Comparison of ENCODE assay signal across 24 cellular contexts in the genomic region with DNA sequence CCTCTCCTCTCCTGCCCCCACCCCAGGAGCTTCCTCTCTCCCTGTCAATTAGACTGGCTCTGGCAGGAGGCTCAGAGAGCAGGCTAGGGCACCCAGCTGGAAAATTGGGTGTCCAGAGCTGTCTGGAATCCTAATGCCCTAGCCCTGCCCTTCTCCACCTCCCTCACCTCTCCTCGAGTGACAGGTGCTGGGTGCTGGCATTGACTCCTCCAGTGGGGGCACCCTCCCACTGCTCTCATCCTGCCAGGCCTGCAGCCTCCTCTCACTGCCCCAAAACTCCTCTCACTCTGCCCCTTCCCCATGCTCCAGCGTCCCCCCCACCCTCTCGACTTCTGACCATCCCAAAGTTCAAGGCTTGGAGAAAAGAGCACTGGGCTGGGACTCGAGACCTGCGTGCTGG.
"Had no signal": no experiment of that assay in that cellular context is flagged by ENCODE, and none has a peak within 500 bp of the region (broad histone marks: within the 10 kb centered on the region; RNA-seq: fewer than 3 reads in every experiment).

No MANE protein-coding gene starts in this region.

- DNase-seq: activated CD4-positive, alpha-beta T cell treated with anti-CD3 and anti-CD28 coated beads, Interleukin-2, amount 10 ng/mL, durations not matched to agents 24 days and 14 days; activated CD8-positive, alpha-beta memory T cell treated with anti-CD3 and anti-CD28 coated beads, Interleukin-2, amount 10 ng/mL, durations not matched to agents 7 days and 5 days; activated CD8-positive, alpha-beta T cell treated with anti-CD3 and anti-CD28 coated beads for 36 hours; activated effector memory CD4-positive, alpha-beta T cell treated with anti-CD3 and anti-CD28 coated beads, Interleukin-2, amount 50 U/mL, for 16 hours; activated naive CD4-positive, alpha-beta T cell treated with anti-CD3 and anti-CD28 coated beads, Interleukin-2, amount 10 ng/mL, durations not matched to agents 7 days and 5 days; activated T-cell treated with anti-CD3 and anti-CD28 coated beads for 4 hours; body of pancreas; caudate nucleus; effector memory CD4-positive, alpha-beta T cell; foreskin melanocyte; glutamatergic neuron; immature natural killer cell; kidney glomerular epithelial cell; left ventricle myocardium inferior; naive thymus-derived CD8-positive, alpha-beta T cell; retina; sigmoid colon; stimulated activated CD4-positive, alpha-beta T cell treated with anti-CD3 and anti-CD28 coated beads, Interleukin-4, amount 100 ng/mL, for 1 hour; stimulated activated naive CD4-positive, alpha-beta T cell; T-helper 2 cell had no signal

- H3K9me3 ChIP-seq: body of pancreas, left ventricle myocardium inferior, sigmoid colon, upper lobe of left lung had no signal

- H3K4me3 Mint-ChIP-seq: activated CD4-positive, alpha-beta T cell treated with anti-CD3 and anti-CD28 coated beads, Interleukin-2, amount 10 ng/mL, durations not matched to agents 24 days and 14 days; activated CD8-positive, alpha-beta memory T cell treated with anti-CD3 and anti-CD28 coated beads, Interleukin-2, amount 10 ng/mL, durations not matched to agents 7 days and 5 days; activated CD8-positive, alpha-beta T cell treated with anti-CD3 and anti-CD28 coated beads for 36 hours; activated naive CD4-positive, alpha-beta T cell treated with anti-CD3 and anti-CD28 coated beads, Interleukin-2, amount 10 ng/mL, durations not matched to agents 7 days and 5 days; immature natural killer cell; mesothelial cell of epicardium; naive thymus-derived CD8-positive, alpha-beta T cell had no signal

- H3K27ac ChIP-seq: body of pancreas, hepatocyte, left ventricle myocardium inferior, sigmoid colon, upper lobe of left lung had no signal

- H3K4me3 ChIP-seq: body of pancreas, hepatocyte, left ventricle myocardium inferior, sigmoid colon, upper lobe of left lung had no signal

- H3K27ac Mint-ChIP-seq: activated CD4-positive, alpha-beta T cell treated with anti-CD3 and anti-CD28 coated beads, Interleukin-2, amount 10 ng/mL, durations not matched to agents 24 days and 14 days; activated CD8-positive, alpha-beta memory T cell treated with anti-CD3 and anti-CD28 coated beads, Interleukin-2, amount 10 ng/mL, durations not matched to agents 7 days and 5 days; activated CD8-positive, alpha-beta T cell treated with anti-CD3 and anti-CD28 coated beads for 36 hours; activated naive CD4-positive, alpha-beta T cell treated with anti-CD3 and anti-CD28 coated beads, Interleukin-2, amount 10 ng/mL, durations not matched to agents 7 days and 5 days; immature natural killer cell; mesothelial cell of epicardium; progenitor cell of endocrine pancreas had no signal

- H3K27me3 ChIP-seq: body of pancreas, hepatocyte, upper lobe of left lung had no signal

- H3K4me1 ChIP-seq: body of pancreas had no signal

- H3K9me3 Mint-ChIP-seq: activated CD4-positive, alpha-beta T cell treated with anti-CD3 and anti-CD28 coated beads, Interleukin-2, amount 10 ng/mL, durations not matched to agents 24 days and 14 days; activated CD8-positive, alpha-beta T cell treated with anti-CD3 and anti-CD28 coated beads for 36 hours; activated naive CD4-positive, alpha-beta T cell treated with anti-CD3 and anti-CD28 coated beads, Interleukin-2, amount 10 ng/mL, durations not matched to agents 7 days and 5 days; immature natural killer cell; mesothelial cell of epicardium; naive thymus-derived CD8-positive, alpha-beta T cell had no signal

- H3K27me3 Mint-ChIP-seq: activated CD4-positive, alpha-beta T cell treated with anti-CD3 and anti-CD28 coated beads, Interleukin-2, amount 10 ng/mL, durations not matched to agents 24 days and 14 days; activated CD8-positive, alpha-beta T cell treated with anti-CD3 and anti-CD28 coated beads for 36 hours had no signal

- H3K4me1 Mint-ChIP-seq: activated CD4-positive, alpha-beta T cell treated with anti-CD3 and anti-CD28 coated beads, Interleukin-2, amount 10 ng/mL, durations not matched to agents 24 days and 14 days; activated CD8-positive, alpha-beta memory T cell treated with anti-CD3 and anti-CD28 coated beads, Interleukin-2, amount 10 ng/mL, durations not matched to agents 7 days and 5 days; activated naive CD4-positive, alpha-beta T cell treated with anti-CD3 and anti-CD28 coated beads, Interleukin-2, amount 10 ng/mL, durations not matched to agents 7 days and 5 days; immature natural killer cell; mesothelial cell of epicardium had no signal

- H3K36me3 Mint-ChIP-seq: activated CD8-positive, alpha-beta memory T cell treated with anti-CD3 and anti-CD28 coated beads, Interleukin-2, amount 10 ng/mL, durations not matched to agents 7 days and 5 days; activated naive CD4-positive, alpha-beta T cell treated with anti-CD3 and anti-CD28 coated beads, Interleukin-2, amount 10 ng/mL, durations not matched to agents 7 days and 5 days; immature natural killer cell; mesothelial cell of epicardium; naive thymus-derived CD8-positive, alpha-beta T cell had no signal

- H3K36me3 ChIP-seq: left ventricle myocardium inferior, sigmoid colon, upper lobe of left lung had no signal
